23 cellular contexts compared by ENCODE assay signal in the genomic region with DNA sequence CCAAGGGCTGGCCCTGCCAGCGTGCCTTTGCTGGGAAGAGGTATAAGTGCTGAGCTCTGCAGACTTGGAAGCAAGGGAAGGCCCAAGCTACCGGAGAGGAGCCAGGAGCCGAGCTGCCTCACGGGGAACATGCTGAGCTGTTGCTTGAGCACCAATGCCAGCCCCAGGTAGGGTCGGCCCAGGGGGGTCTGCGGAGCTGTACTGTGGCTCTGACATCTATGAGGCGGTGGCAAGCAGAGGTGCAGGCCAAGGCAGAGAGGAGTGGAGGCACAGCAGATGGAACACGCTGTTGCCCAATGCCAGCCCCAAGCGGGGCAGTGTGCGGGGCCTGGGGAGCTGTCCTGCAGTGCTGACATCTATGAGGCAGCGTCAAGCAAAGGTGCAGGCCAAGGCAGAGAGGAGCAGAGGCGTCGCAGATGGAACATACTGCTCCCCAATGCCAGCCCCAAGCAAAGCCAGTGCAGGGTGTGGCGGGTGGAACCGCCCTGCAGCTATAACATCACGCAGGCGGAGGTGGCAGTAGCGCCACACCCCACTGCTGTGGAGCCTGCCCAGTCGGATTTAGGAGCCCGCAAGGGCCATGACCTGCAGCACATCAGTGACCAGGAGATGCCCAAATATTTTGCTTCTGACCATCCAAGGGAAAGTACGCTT. TPM values are rescaled to one million over a fixed set of nuclear protein-coding genes. Genes with fewer than 3 reads are reported as not detected.
DNase-seq lines count a peak whose midpoint lies in the region; ATAC-seq, FAIRE-seq and TF ChIP-seq lines count a peak whose summit lies in the region.
"Had no signal": no experiment of that assay in that cellular context is flagged by ENCODE, and none has a peak within 500 bp of the region (broad histone marks: within the 10 kb centered on the region; RNA-seq: fewer than 3 reads in every experiment).

No MANE protein-coding gene starts in this region.

- H3K9ac ChIP-seq in keratinocyte (ENCODE audit: control insufficient read depth, extremely low read depth, insufficient read depth, low read length) (peak overlapping the region; percentile 22), smooth muscle cell (ENCODE audit: low read depth) (no peak overlapping the region)

- H3F3A ChIP-seq in smooth muscle cell (ENCODE audit: low read depth) = peaks cover 7% of the 10 kb centered on the region

- dilution Hi-C loops in keratinocyte (cut with MboI; ENCODE audit: extremely low pct_ligation_motif_present, low sequenced_read_pairs) = no loop called here

- H3K27ac ChIP-seq in adrenal gland (peak overlapping the region in 3 of 5 donors; percentile 71 to 88 (median 82)), keratinocyte (ENCODE audit: control insufficient read depth, insufficient read depth, low read length) (peak overlapping the region; percentile 75), suprapubic skin (peak overlapping the region; percentile 63), smooth muscle cell (ENCODE audit: low read depth) (no peak overlapping the region)
- H3K27ac ChIP-seq: 22Rv1, Peyer's patch, sigmoid colon had no signal

- H3K4me2 ChIP-seq in keratinocyte (ENCODE audit: control insufficient read depth, extremely low read depth, insufficient read depth, low read depth, low read length) = peak overlapping the region; percentile 68
- H3K4me2 ChIP-seq in smooth muscle cell = no peak overlapping the region

- H3K79me2 ChIP-seq in keratinocyte (ENCODE audit: control insufficient read depth, insufficient read depth, low read length) (peaks cover 47% of the 10 kb centered on the region), smooth muscle cell (ENCODE audit: low read depth) (peaks cover 63% of the 10 kb centered on the region)

- intact Hi-C loops in adrenal gland (cut with DNase I) = loop anchor here in 1 of 2 donors (10.0 kb wide), 1 partner anchor 54 kb away; a partner anchor contains a TSS

- 91 to 93% (median 92%) methylated on average over 18 to 21 of the region's 21 CpGs for whole genome bisulfite sequencing in adrenal gland, 4 donors
- 61% methylated on average over 19 of the region's 21 CpGs for WGBS in suprapubic skin
- WGBS in smooth muscle cell (ENCODE audit: low lambda C conversion rate) = 95% methylated on average over 21 of the region's 21 CpGs

- H3K27me3 ChIP-seq in adrenal gland = no peaks in the 10 kb centered on the region
- no peaks in the 10 kb centered on the region for H3K27me3 ChIP-seq in keratinocyte (ENCODE audit: control insufficient read depth, extremely low read depth, insufficient read depth, low read length)
- no peaks in the 10 kb centered on the region for H3K27me3 ChIP-seq in suprapubic skin
- H3K27me3 ChIP-seq in smooth muscle cell (ENCODE audit: low read depth) = no peaks in the 10 kb centered on the region
- H3K27me3 ChIP-seq: Peyer's patch, sigmoid colon had no signal

- H3K36me3 ChIP-seq in adrenal gland (replicated peaks in 1 of 2) (peaks cover 0 to 8% of the 10 kb centered on the region in 2 donors), keratinocyte (ENCODE audit: control insufficient read depth in 2 of 2, extremely low read depth in 1 of 2, insufficient read depth in 2 of 2, low read length in 2 of 2) (no peaks in the 10 kb centered on the region), suprapubic skin (peaks cover 5% of the 10 kb centered on the region), smooth muscle cell (ENCODE audit: low read depth) (no peaks in the 10 kb centered on the region)

- H2AFZ ChIP-seq in keratinocyte (ENCODE audit: control insufficient read depth, low read length) = no peak overlapping the region
- no peak overlapping the region for H2AFZ ChIP-seq in smooth muscle cell (ENCODE audit: low read depth)

- no peak for FAIRE-seq in keratinocyte (lab: Jason Lieb, UNC)

- peaks cover 4% of the 10 kb centered on the region for H3K9me1 ChIP-seq in keratinocyte (ENCODE audit: control insufficient read depth, extremely low read depth, insufficient read depth, low read length)

- TF ChIP-seq POLR2A in adrenal gland (IDR thresholded peaks at IDR 0.05) = no peak
- no peak for TF ChIP-seq POLR2A in suprapubic skin (IDR thresholded peaks at IDR 0.05)

- ATAC-seq in HG02588 (IDR thresholded peaks at IDR 0.05; ENCODE audit: unreplicated experiment) = no peak
- ATAC-seq: activated CD4-positive, alpha-beta T cell treated with anti-CD3 and anti-CD28 coated beads for 36 hours; SK-N-SH treated with all-trans-retinoic acid at 6 μM for 48 hours; stimulated activated naive CD8-positive, alpha-beta T cell treated with anti-CD3 and anti-CD28 coated beads, Interleukin-15, amount 100 ng/mL, for 72 hours had no signal

- TF ChIP-seq CTCF in adrenal gland (IDR thresholded peaks at IDR 0.05) (no peak), keratinocyte (optimal IDR thresholded peaks at IDR 0.05 in 1 of 3, IDR thresholded peaks at IDR 0.05 in 1 of 3, conservative IDR thresholded peaks at IDR 0.05 in 1 of 3; ENCODE audit: extremely low read depth in 1 of 3, insufficient read depth in 2 of 3, low read length in 3 of 3) (peak in 1 of 3 experiments; percentile 17), suprapubic skin (IDR thresholded peaks at IDR 0.05) (no peak), smooth muscle cell (IDR thresholded peaks at IDR 0.05; ENCODE audit: borderline replicate concordance, insufficient read depth, poor library complexity, severe bottlenecking) (no peak)

- peaks cover 11% of the 10 kb centered on the region for H4K20me1 ChIP-seq in keratinocyte (ENCODE audit: control insufficient read depth, extremely low read depth, insufficient read depth, low read length)
- H4K20me1 ChIP-seq in smooth muscle cell (ENCODE audit: low read depth) = peaks cover 100% of the 10 kb centered on the region

- H3K4me1 ChIP-seq in adrenal gland (replicated peaks in 1 of 2) = peaks cover 67 to 85% of the 10 kb centered on the region in 2 donors
- H3K4me1 ChIP-seq in keratinocyte (ENCODE audit: control insufficient read depth, extremely low read depth, insufficient read depth, low read length) = peaks cover 78% of the 10 kb centered on the region
- H3K4me1 ChIP-seq in suprapubic skin = peaks cover 83% of the 10 kb centered on the region
- H3K4me1 ChIP-seq in smooth muscle cell (ENCODE audit: low read depth) = peaks cover 25% of the 10 kb centered on the region

- TF ChIP-seq EP300 in suprapubic skin (IDR thresholded peaks at IDR 0.05) = no peak

- H3K4me3 ChIP-seq in adrenal gland = no peak overlapping the region
- no peak overlapping the region for H3K4me3 ChIP-seq in keratinocyte (ENCODE audit: control insufficient read depth in 2 of 3, extremely low read depth in 1 of 3, insufficient read depth in 2 of 3, low read depth in 1 of 3, low read length in 3 of 3)
- H3K4me3 ChIP-seq in suprapubic skin = no peak overlapping the region
- no peak overlapping the region for H3K4me3 ChIP-seq in smooth muscle cell
- H3K4me3 ChIP-seq: Peyer's patch, sigmoid colon had no signal

- H3K9me3 ChIP-seq in adrenal gland (replicated peaks in 1 of 3) (no peaks in the 10 kb centered on the region), keratinocyte (ENCODE audit: control insufficient read depth, low read depth, low read length) (no peaks in the 10 kb centered on the region), suprapubic skin (no peaks in the 10 kb centered on the region), smooth muscle cell (replicated peaks; ENCODE audit: low read depth) (no peaks in the 10 kb centered on the region)
- H3K9me3 ChIP-seq: Peyer's patch, sigmoid colon had no signal

- DNase-seq in SIG-M5 treated with dmso at 0.1 percent for 504 hours (lab: John Stamatoyannopoulos, UW; ENCODE audit: unreplicated experiment) = peak; percentile 19
- DNase-seq in SIG-M5 (lab: John Stamatoyannopoulos, UW) = no peak
- no peak for DNase-seq in adrenal gland
- no peak for DNase-seq in keratinocyte (ENCODE audit: low read depth, low spot score)
- DNase-seq in suprapubic skin (ENCODE audit: low spot score in 2 of 2) = peak in 1 of 2 donors; percentile 64
- no peak for DNase-seq in smooth muscle cell (lab: John Stamatoyannopoulos, UW; ENCODE audit: unreplicated experiment)
- no peak for DNase-seq in hippocampal formation (lab: John Stamatoyannopoulos, UW)
- DNase-seq: activated CD4-positive, alpha-beta T cell treated with anti-CD3 and anti-CD28 coated beads for 36 hours; activated gamma-delta T cell; amniotic stem cell; effector memory CD4-positive, alpha-beta T cell; GF-D8; HCEC 1CT; NCI-H1694; NCI-H82; occipital lobe; Peyer's patch; sigmoid colon; stimulated activated CD4-positive, alpha-beta T cell treated with anti-CD3 and anti-CD28 coated beads, Interleukin-2, amount 100 ng/mL, for 24 hours; stimulated activated naive CD8-positive, alpha-beta T cell treated with anti-CD3 and anti-CD28 coated beads, Interleukin-15, amount 100 ng/mL, for 72 hours had no signal

RNA-seq across cellular contexts. Expression of a gene that starts 10.0 kb away (rescaled TPM):
- total RNA-seq in adrenal gland (100 to 1,000 TPM in 6 of 8 donors, 10 to 100 TPM in 2; 57.4 to 143 (median 116) TPM), suprapubic skin (100 to 1,000 TPM in 1 of 4 donors, 10 to 100 TPM in 3; 44.1 to 117 (median 53.4) TPM), smooth muscle cell (27.7 and 42.5 TPM in 2 replicates)
- polyA plus RNA-seq in adrenal gland (100 to 1,000 TPM in 1 of 3 donors, 10 to 100 TPM in 2; 37.7 to 129 (median 66.5) TPM), keratinocyte (30.2 to 54.1 TPM (median 41.2 TPM) in 3 replicates), smooth muscle cell (32.2 TPM in 2 replicates)
- 17.5 TPM for polyA plus RNA-seq in keratinocyte (2011; ENCODE audit: low read depth)
- 34.5 and 54.3 TPM in 2 replicates for polyA plus RNA-seq in keratinocyte (2011; cell fraction: cytosol; rRNA removed)
- 87.7 and 94.8 TPM in 2 replicates for polyA plus RNA-seq in keratinocyte (2011; cell fraction: nucleus; rRNA removed)
- polyA plus RNA-seq in keratinocyte (2012; ENCODE audit: low replicate concordance) = 20.4 and 34.5 TPM in 2 replicates
- polyA minus RNA-seq in keratinocyte = 39.3 to 55.2 TPM (median 43.3 TPM) in 3 replicates
- polyA minus RNA-seq in keratinocyte (2011; cell fraction: cytosol; rRNA and poly(A)+ RNA removed) = 29.0 TPM
- polyA minus RNA-seq in keratinocyte (2011; cell fraction: nucleus; rRNA and poly(A)+ RNA removed) = 24.7 and 41.9 TPM in 2 replicates

RNA-seq across cellular contexts. Expression of a gene that starts 47.4 kb away (rescaled TPM):
- total RNA-seq in adrenal gland (10 to 100 TPM; 10.7 to 25.7 (median 21.4) TPM), suprapubic skin (10 to 100 TPM; 16.3 to 73.7 (median 24.6) TPM), smooth muscle cell (17.2 and 23.3 TPM in 2 replicates)
- polyA plus RNA-seq in adrenal gland (10 to 100 TPM; 19.2 to 50.1 (median 37.3) TPM), keratinocyte (14.7 to 18.1 TPM (median 16.6 TPM) in 3 replicates), smooth muscle cell (17.6 and 20.1 TPM in 2 replicates)
- 8.8 TPM for polyA plus RNA-seq in keratinocyte (2011; ENCODE audit: low read depth)
- polyA plus RNA-seq in keratinocyte (2011; cell fraction: cytosol; rRNA removed) = 9.2 and 13.6 TPM in 2 replicates
- polyA plus RNA-seq in keratinocyte (2011; cell fraction: nucleus; rRNA removed) = 35.3 and 53.7 TPM in 2 replicates
- polyA plus RNA-seq in keratinocyte (2012; ENCODE audit: low replicate concordance) = 10.7 and 13.3 TPM in 2 replicates
- polyA minus RNA-seq in keratinocyte = 21.0 to 33.8 TPM (median 25.3 TPM) in 3 replicates
- 12.3 TPM for polyA minus RNA-seq in keratinocyte (2011; cell fraction: cytosol; rRNA and poly(A)+ RNA removed)
- polyA minus RNA-seq in keratinocyte (2011; cell fraction: nucleus; rRNA and poly(A)+ RNA removed) = 17.7 and 33.6 TPM in 2 replicates

RNA-seq across cellular contexts. Expression of a gene that starts 56.8 kb away (rescaled TPM):
- total RNA-seq in adrenal gland = 10 to 100 TPM; 20.0 to 85.7 (median 29.1) TPM
- polyA plus RNA-seq in adrenal gland = 10 to 100 TPM; 30.0 to 44.6 (median 38.4) TPM
- polyA plus RNA-seq in keratinocyte = 32.7 to 44.6 TPM (median 39.5 TPM) in 3 replicates
- 4.9 TPM for polyA plus RNA-seq in keratinocyte (2011; ENCODE audit: low read depth)
- 37.8 and 41.7 TPM in 2 replicates for polyA plus RNA-seq in keratinocyte (2011; cell fraction: cytosol; rRNA removed)
- polyA plus RNA-seq in keratinocyte (2011; cell fraction: nucleus; rRNA removed) = 40.8 and 58.1 TPM in 2 replicates
- 12.9 and 27.4 TPM in 2 replicates for polyA plus RNA-seq in keratinocyte (2012; ENCODE audit: low replicate concordance)
- polyA minus RNA-seq in keratinocyte = 59.5 to 60.3 TPM (median 59.8 TPM) in 3 replicates
- 50.6 TPM for polyA minus RNA-seq in keratinocyte (2011; cell fraction: cytosol; rRNA and poly(A)+ RNA removed)
- polyA minus RNA-seq in keratinocyte (2011; cell fraction: nucleus; rRNA and poly(A)+ RNA removed) = 49.1 and 52.7 TPM in 2 replicates
- 10 to 100 TPM; 24.1 to 37.2 (median 36.6) TPM for total RNA-seq in suprapubic skin
- 14.3 and 32.8 TPM in 2 replicates for total RNA-seq in smooth muscle cell
- 13.0 and 22.8 TPM in 2 replicates for polyA plus RNA-seq in smooth muscle cell

RNA-seq across cellular contexts. Expression of a gene that starts 57.2 kb away (rescaled TPM):
- total RNA-seq in adrenal gland (100 to 1,000 TPM in 3 of 8 donors, 10 to 100 TPM in 5; 58.5 to 151 (median 91.3) TPM), suprapubic skin (10 to 100 TPM; 26.5 to 48.1 (median 39.4) TPM), smooth muscle cell (69.3 and 111 TPM in 2 replicates)
- polyA plus RNA-seq in adrenal gland (10 to 100 TPM in 2 of 3 donors, 1 to 10 TPM in 1; 9.5 to 65.8 (median 10.9) TPM), keratinocyte (27.7 to 39.8 TPM (median 36.3 TPM) in 3 replicates), smooth muscle cell (31.9 and 35.5 TPM in 2 replicates)
- 22.1 TPM for polyA plus RNA-seq in keratinocyte (2011; ENCODE audit: low read depth)
- 31.0 and 42.5 TPM in 2 replicates for polyA plus RNA-seq in keratinocyte (2011; cell fraction: cytosol; rRNA removed)
- polyA plus RNA-seq in keratinocyte (2011; cell fraction: nucleus; rRNA removed) = 42.5 and 51.0 TPM in 2 replicates
- 16.1 and 27.8 TPM in 2 replicates for polyA plus RNA-seq in keratinocyte (2012; ENCODE audit: low replicate concordance)
- polyA minus RNA-seq in keratinocyte = 26.6 to 35.1 TPM (median 27.8 TPM) in 3 replicates
- 29.7 TPM for polyA minus RNA-seq in keratinocyte (2011; cell fraction: cytosol; rRNA and poly(A)+ RNA removed)
- 21.4 and 28.2 TPM in 2 replicates for polyA minus RNA-seq in keratinocyte (2011; cell fraction: nucleus; rRNA and poly(A)+ RNA removed)
